Comparison of ENCODE assay signal across 8 cellular contexts in the genomic region with DNA sequence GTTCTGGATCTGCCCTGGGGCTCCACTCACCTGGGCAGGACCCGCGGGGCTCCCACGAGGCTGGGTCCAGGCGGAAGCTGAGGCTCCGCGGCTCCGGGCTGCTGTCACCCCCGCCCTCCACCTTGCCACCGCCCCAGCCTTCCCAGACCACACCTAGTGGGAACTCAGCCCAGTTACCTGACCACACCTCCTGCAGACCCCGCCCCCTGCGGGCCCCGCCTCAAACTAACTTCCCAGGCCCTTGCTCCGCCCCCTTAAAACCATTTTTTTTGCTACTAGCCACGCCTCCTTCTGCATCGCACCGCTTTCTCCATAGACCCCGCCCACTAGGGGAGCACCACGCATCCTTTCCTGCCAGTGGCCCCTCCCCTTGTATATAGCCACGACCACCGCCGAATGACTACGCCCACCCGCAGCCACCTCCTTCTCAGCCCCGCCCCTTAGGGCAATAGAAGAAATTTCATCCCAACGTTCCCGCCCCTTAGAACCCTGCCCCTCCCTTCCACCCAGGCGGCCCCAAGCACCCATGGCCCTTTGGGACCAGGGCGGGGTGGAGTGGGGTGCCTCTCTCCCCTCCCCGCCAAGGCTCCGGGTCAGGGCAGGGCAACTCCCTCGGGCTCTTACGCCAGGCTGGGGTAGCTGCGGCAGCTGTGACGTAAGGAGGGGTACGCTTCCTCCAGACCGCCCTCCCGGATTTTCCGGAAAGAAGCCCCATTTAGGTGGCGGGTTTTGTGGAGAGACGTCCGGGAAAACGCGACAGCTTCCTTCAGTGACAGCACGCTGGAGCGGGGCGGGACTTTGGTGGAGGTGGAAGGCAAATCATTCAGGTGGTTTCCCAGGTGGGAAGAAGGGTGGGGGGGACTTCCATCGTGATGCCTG. TPM values are rescaled to one million over a fixed set of nuclear protein-coding genes. Genes with fewer than 3 reads are reported as not detected.
DNase-seq lines count a peak whose midpoint lies in the region; ATAC-seq, FAIRE-seq and TF ChIP-seq lines count a peak whose summit lies in the region.

A gene (minus strand): TSS at position 79 of the 879 bp plus-strand sequence. CDS start 3,687 bp downstream, outside the sequence.

- no peaks in the 10 kb centered on the region for H4K20me1 ChIP-seq in GM12878 (ENCODE audit: control insufficient read depth, insufficient read depth)

- under 1% methylated on average over 47 of the region's 47 CpGs for WGBS in GM12878 (ENCODE audit: insufficient coverage, insufficient replicate concordance, low lambda C conversion rate, missing lambda C conversion rate)

- no peak for TF ChIP-seq CTCF in GM12864 (IDR thresholded peaks at IDR 0.05; ENCODE audit: low read depth, low read length, missing control alignments)
- no peak for TF ChIP-seq CTCF in GM12878 (IDR thresholded peaks at IDR 0.05 in 2 of 3, conservative IDR thresholded peaks at IDR 0.05 in 1 of 3; ENCODE audit: control insufficient read depth in 2 of 3, extremely low read depth in 1 of 3, insufficient read depth in 1 of 3, low read depth in 3 of 3, low read length in 3 of 3)
- TF ChIP-seq CTCF in kidney (IDR thresholded peaks at IDR 0.05; ENCODE audit: borderline replicate concordance, extremely low read depth, insufficient read depth) = peak; percentile 0

- H3K4me3 ChIP-seq in GM12864 (ENCODE audit: low read depth, low read length) (peak within 1 kb of the TSS; percentile 63), GM12878 (peak within 1 kb of the TSS; percentile 85), kidney (ENCODE audit: low read length in 2 of 2) (peak within 1 kb of the TSS; percentile 73 to 88)

- H3K79me2 ChIP-seq in GM12878 (ENCODE audit: control insufficient read depth, insufficient read depth, low read length) = peaks cover 10% of the 10 kb centered on the region

- RAD21 ChIA-PET in GM12878 (lab: Charles Lee; ENCODE audit: unreplicated experiment) = interaction anchor here (0.6 to 8.3 kb wide), 9 partner anchors 29 to 385 kb away, joined by 3 to 98 read pairs (median 5); a partner anchor contains a TSS

- DNase-seq in GM12864 (ENCODE audit: low read depth) = peak; percentile 90
- peak; percentile 22 for DNase-seq in NCI-H1105 (lab: John Stamatoyannopoulos, UW)
- peak; percentile 93 for DNase-seq in T-helper 9 cell
- peak; percentile 92 for DNase-seq in GM12878 (ENCODE audit: low read depth, low spot score)
- peak; percentile 96 for DNase-seq in kidney
- peak; percentile 94 for DNase-seq in stimulated activated CD4-positive, alpha-beta T cell treated with anti-CD3 and anti-CD28 coated beads, Interleukin-4, amount 100 ng/mL, for 24 hours
- no peak for DNase-seq in NCI-H510A (lab: John Stamatoyannopoulos, UW)

- no TSS peak for BruUV-seq in GM12878 (replicated peaks; lab: Mats Ljungman, UMichigan)

- peak within 1 kb of the TSS; percentile 92 for H2AFZ ChIP-seq in GM12878 (ENCODE audit: control insufficient read depth, low read depth, low read length)

- SMC1A ChIA-PET in GM12878 (lab: Charles Lee; ENCODE audit: uncharacterized antibody, unreplicated experiment) = interaction anchor here (0.9 to 4.0 kb wide), 10 partner anchors 10 to 718 kb away, joined by 3 to 37 read pairs (median 4); a partner anchor contains a TSS

- TF ChIP-seq POLR2A in GM12878 (IDR thresholded peaks at IDR 0.05; ENCODE audit: low read depth, low read length) = peak; percentile 70; the same call in 1 of the 2 replicates

- no peaks in the 10 kb centered on the region for H3K36me3 ChIP-seq in GM12878 (ENCODE audit: control insufficient read depth in 2 of 2, insufficient read depth in 2 of 2, low read length in 1 of 2)
- no peaks in the 10 kb centered on the region for H3K36me3 ChIP-seq in kidney (ENCODE audit: control insufficient read depth in 1 of 2, insufficient read depth in 2 of 2, low read length in 2 of 2)

- TF ChIP-seq EP300 in GM12878 (IDR thresholded peaks at IDR 0.05; ENCODE audit: borderline replicate concordance in 1 of 2, control insufficient read depth in 1 of 2, low read depth in 2 of 2, low read length in 2 of 2) = no peak; a peak in 1 of 4 replicates

- H3K4me1 ChIP-seq in GM12878 (ENCODE audit: control insufficient read depth, insufficient read depth, low read length) = peaks cover 23% of the 10 kb centered on the region
- peaks cover 0 to 13% of the 10 kb centered on the region in 2 donors for H3K4me1 ChIP-seq in kidney (ENCODE audit: control insufficient read depth in 1 of 2, insufficient read depth in 1 of 2, low read depth in 1 of 2, low read length in 2 of 2)

- intact Hi-C loops in GM12878 (cut with micrococcal nuclease; ENCODE audit: unreplicated experiment) (loop anchor here (2.0 to 5.0 kb wide), 3 partner anchors 29 to 251 kb away; a partner anchor contains a TSS), kidney (cut with DNase I) (no loop called here)

- POLR2A ChIA-PET in GM12878 (lab: Charles Lee) = interaction anchor here (0.5 to 3.0 kb wide), 10 partner anchors 12 to 869 kb away, joined by 3 to 19 read pairs (median 4); a partner anchor contains a TSS

- in situ Hi-C loops in GM12878 (cut with MboI) = no loop called here

- no peaks in the 10 kb centered on the region for H3K9me3 ChIP-seq in GM12878 (replicated peaks; ENCODE audit: control insufficient read depth, insufficient read depth, low read length)
- H3K9me3 ChIP-seq in kidney (ENCODE audit: control insufficient read depth in 1 of 2, low read length in 2 of 2) = no peaks in the 10 kb centered on the region

- H3K27me3 ChIP-seq in GM12878 (replicated peaks in 1 of 2; ENCODE audit: control insufficient read depth in 2 of 2, insufficient read depth in 2 of 2, low read length in 1 of 2) = no peaks in the 10 kb centered on the region

- no peak for TF ChIP-seq RAD21 in GM12878 (IDR thresholded peaks at IDR 0.05; ENCODE audit: insufficient read depth, low read depth, low read length)

- CTCF ChIA-PET in GM12878 (lab: Yijun Ruan, JAX) = interaction anchor here (0.9 to 7.3 kb wide), 8 partner anchors 11 to 578 kb away, joined by 3 to 79 read pairs (median 10); a partner anchor contains a TSS

- FAIRE-seq in GM12878 (lab: Jason Lieb, UNC) (peak; percentile 95), kidney (lab: Jason Lieb, UNC) (no peak)

- H3K4me2 ChIP-seq in GM12878 (ENCODE audit: control insufficient read depth, insufficient read depth) = peak within 1 kb of the TSS; percentile 96

- H3K9ac ChIP-seq in GM12878 (ENCODE audit: control insufficient read depth, insufficient read depth, low read length) = peak within 1 kb of the TSS; percentile 76
- peak within 1 kb of the TSS; percentile 30 to 83 for H3K9ac ChIP-seq in kidney (ENCODE audit: low read length in 2 of 2)

- peak; percentile 65 for ATAC-seq in HG02571 (IDR thresholded peaks at IDR 0.05; ENCODE audit: unreplicated experiment)
- peak; percentile 79 for ATAC-seq in GM12878

- H3K27ac ChIP-seq in GM12878 (ENCODE audit: control insufficient read depth, insufficient read depth) (peak within 1 kb of the TSS; percentile 83), kidney (ENCODE audit: low read depth in 2 of 2, low read length in 2 of 2) (peak within 1 kb of the TSS; percentile 60 to 77)

TF ChIP-seq in GM12878, 131 proteins besides CTCF, POLR2A, EP300 and RAD21 (continues in another document):
- TF ChIP-seq, protein P1, sequence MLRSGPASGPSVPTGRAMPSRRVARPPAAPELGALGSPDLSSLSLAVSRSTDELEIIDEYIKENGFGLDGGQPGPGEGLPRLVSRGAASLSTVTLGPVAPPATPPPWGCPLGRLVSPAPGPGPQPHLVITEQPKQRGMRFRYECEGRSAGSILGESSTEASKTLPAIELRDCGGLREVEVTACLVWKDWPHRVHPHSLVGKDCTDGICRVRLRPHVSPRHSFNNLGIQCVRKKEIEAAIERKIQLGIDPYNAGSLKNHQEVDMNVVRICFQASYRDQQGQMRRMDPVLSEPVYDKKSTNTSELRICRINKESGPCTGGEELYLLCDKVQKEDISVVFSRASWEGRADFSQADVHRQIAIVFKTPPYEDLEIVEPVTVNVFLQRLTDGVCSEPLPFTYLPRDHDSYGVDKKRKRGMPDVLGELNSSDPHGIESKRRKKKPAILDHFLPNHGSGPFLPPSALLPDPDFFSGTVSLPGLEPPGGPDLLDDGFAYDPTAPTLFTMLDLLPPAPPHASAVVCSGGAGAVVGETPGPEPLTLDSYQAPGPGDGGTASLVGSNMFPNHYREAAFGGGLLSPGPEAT (IDR thresholded peaks at IDR 0.05; ENCODE audit: low read depth) = peak; percentile 59
- TF ChIP-seq YBX1 (IDR thresholded peaks at IDR 0.05) (no peak), ZBED1 (IDR thresholded peaks at IDR 0.05; ENCODE audit: borderline replicate concordance) (no peak), HDGF (IDR thresholded peaks at IDR 0.05) (peak; percentile 100)

RNA-seq across cellular contexts. Expression of the gene that starts here (rescaled TPM):
- total RNA-seq in GM12878 (2013; cell fraction: nucleolus; rRNA removed) = 22.3 and 28.0 TPM in 2 replicates
- 16.8 and 20.6 TPM in 2 replicates for total RNA-seq in GM12878 (2014; rRNA removed)
- total RNA-seq in GM12878 (2014; rRNA removed; fragmentation: Illumina TruSeq; extraction: Trizol) = 6.0 and 8.7 TPM in 2 replicates
- total RNA-seq in GM12878 (2021) = 18.8 and 20.6 TPM in 2 replicates
- 3.4 TPM for polyA plus RNA-seq in GM12878 (2011; ENCODE audit: low read depth)
- 4.9 and 6.6 TPM in 2 replicates for polyA plus RNA-seq in GM12878 (2011; rRNA removed)
- polyA plus RNA-seq in GM12878 (2011; cell fraction: cytosol; rRNA removed) = 9.7 and 13.5 TPM in 2 replicates
- 23.6 and 26.4 TPM in 2 replicates for polyA plus RNA-seq in GM12878 (2011; cell fraction: nucleus; rRNA removed)
- 9.2 and 9.4 TPM in 2 replicates for polyA plus RNA-seq in GM12878 (2012)
- 3.4 and 7.7 TPM in 2 replicates for polyA plus RNA-seq in GM12878 (2014; fragmentation: Illumina TruSeq; extraction: Trizol)
- 1 to 10 TPM in 1 of 2 experiments, under 1 TPM in 1; 0.77 to 1.4 TPM for polyA plus RNA-seq in GM12878 (2014; fragmentation: Nextera tagmentation; extraction: Ambion mirVana)
- 24.4 and 24.7 TPM in 2 replicates for polyA plus RNA-seq in GM12878 (2014; rRNA removed)
- 10 to 100 TPM; 10.3 to 12.9 TPM for polyA plus RNA-seq in GM12878 (2016; fragmentation: Nextera tagmentation; extraction: Ambion mirVana)
- polyA minus RNA-seq in GM12878 (2011; rRNA and poly(A)+ RNA removed) = 5.2 and 14.0 TPM in 2 replicates
- polyA minus RNA-seq in GM12878 (2011; cell fraction: cytosol; rRNA and poly(A)+ RNA removed) = 2.8 and 4.4 TPM in 2 replicates
- 12.5 and 12.8 TPM in 2 replicates for polyA minus RNA-seq in GM12878 (2011; cell fraction: nucleus; rRNA and poly(A)+ RNA removed)
- 35.4 TPM for total RNA-seq in kidney
- 12.5 TPM for polyA plus RNA-seq in kidney (ENCODE audit: insufficient read depth, low read depth, low replicate concordance)
